1 cellular context compared by ENCODE assay signal in the genomic region with DNA sequence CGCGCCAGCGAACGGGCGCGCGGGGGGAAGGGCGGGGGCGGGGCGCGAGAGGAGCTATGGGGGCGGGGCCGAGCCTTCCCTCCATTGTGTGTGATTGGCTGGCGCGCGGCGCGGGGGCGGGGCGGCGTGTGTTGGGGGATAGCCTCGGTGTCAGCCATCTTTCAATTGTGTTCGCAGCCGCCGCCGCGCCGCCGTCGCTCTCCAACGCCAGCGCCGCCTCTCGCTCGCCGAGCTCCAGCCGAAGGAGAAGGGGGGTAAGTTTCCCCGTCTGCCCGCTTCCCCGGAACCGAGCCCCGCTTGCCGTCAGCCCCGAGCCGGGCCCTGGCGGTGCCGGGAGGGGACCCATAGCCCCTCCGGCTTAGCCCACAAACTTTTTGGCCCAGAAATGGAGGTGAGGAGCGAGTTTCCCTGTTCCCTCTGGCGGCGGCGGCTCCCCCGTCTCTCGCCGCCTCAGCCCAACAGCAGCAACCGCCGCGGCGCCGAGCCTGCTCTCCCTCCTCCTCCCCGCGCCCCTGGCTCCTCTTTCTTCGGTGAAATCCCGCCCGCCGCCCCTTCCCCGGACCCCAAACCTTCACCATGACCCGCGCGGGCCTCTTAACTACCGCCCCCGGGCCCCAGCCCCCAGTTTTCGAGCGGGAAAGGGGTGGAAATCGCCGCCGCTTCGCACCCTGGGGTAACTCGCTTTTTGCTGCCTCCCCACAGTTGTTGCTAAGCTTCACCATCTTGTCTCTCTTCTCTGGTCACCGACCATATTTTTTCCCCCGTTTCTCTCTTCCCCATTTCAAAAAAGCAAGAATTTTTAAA.
TF ChIP-seq lines count a peak whose summit lies in the region.

A gene (plus strand): TSS at position 159 of the 804 bp plus-strand sequence. CDS start 1,636 bp downstream, outside the sequence.

TF ChIP-seq in HepG2, 621 proteins besides CTCF, POLR2A, EP300 and RAD21 (continued from another document and continues in another):
- TF ChIP-seq, protein P1, sequence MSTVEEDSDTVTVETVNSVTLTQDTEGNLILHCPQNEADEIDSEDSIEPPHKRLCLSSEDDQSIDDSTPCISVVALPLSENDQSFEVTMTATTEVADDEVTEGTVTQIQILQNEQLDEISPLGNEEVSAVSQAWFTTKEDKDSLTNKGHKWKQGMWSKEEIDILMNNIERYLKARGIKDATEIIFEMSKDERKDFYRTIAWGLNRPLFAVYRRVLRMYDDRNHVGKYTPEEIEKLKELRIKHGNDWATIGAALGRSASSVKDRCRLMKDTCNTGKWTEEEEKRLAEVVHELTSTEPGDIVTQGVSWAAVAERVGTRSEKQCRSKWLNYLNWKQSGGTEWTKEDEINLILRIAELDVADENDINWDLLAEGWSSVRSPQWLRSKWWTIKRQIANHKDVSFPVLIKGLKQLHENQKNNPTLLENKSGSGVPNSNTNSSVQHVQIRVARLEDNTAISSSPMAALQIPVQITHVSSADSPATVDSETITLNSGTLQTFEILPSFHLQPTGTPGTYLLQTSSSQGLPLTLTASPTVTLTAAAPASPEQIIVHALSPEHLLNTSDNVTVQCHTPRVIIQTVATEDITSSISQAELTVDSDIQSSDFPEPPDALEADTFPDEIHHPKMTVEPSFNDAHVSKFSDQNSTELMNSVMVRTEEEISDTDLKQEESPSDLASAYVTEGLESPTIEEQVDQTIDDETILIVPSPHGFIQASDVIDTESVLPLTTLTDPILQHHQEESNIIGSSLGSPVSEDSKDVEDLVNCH (CRISPR knock-in tag; IDR thresholded peaks at IDR 0.05) = no peak
- TF ChIP-seq ZBTB38 (CRISPR knock-in tag; IDR thresholded peaks at IDR 0.05) (no peak), CHCHD3 (CRISPR knock-in tag; IDR thresholded peaks at IDR 0.05) (no peak), ZMYM4 (CRISPR knock-in tag; IDR thresholded peaks at IDR 0.05) (peak; percentile 59; the same call in 1 of the 2 replicates), ZNF33A (CRISPR knock-in tag; IDR thresholded peaks at IDR 0.05; ENCODE audit: borderline replicate concordance) (no peak), TGIF2 (CRISPR knock-in tag; IDR thresholded peaks at IDR 0.05) (0 out of 2 replicates have a peak, but pooled peaks have one; percentile 39), NCOA5 (CRISPR knock-in tag; IDR thresholded peaks at IDR 0.05) (no peak), KDM6A (CRISPR knock-in tag; IDR thresholded peaks at IDR 0.05; ENCODE audit: low read depth) (no peak), GABPA (IDR thresholded peaks at IDR 0.05; ENCODE audit: low read depth, low read length) (no peak), GABPA (CRISPR knock-in tag; IDR thresholded peaks at IDR 0.05; ENCODE audit: low read depth) (no peak), ZNF441 (CRISPR knock-in tag; IDR thresholded peaks at IDR 0.05; ENCODE audit: borderline replicate concordance) (no peak), MBD4 (IDR thresholded peaks at IDR 0.05; ENCODE audit: borderline replicate concordance, low read length) (no peak), FOXK2 (IDR thresholded peaks at IDR 0.05) (no peak), ZNF263 (CRISPR knock-in tag; IDR thresholded peaks at IDR 0.05) (peak; percentile 98), ZZZ3 (CRISPR knock-in tag; IDR thresholded peaks at IDR 0.05; ENCODE audit: borderline replicate concordance) (no peak)
- TF ChIP-seq, protein P2, sequence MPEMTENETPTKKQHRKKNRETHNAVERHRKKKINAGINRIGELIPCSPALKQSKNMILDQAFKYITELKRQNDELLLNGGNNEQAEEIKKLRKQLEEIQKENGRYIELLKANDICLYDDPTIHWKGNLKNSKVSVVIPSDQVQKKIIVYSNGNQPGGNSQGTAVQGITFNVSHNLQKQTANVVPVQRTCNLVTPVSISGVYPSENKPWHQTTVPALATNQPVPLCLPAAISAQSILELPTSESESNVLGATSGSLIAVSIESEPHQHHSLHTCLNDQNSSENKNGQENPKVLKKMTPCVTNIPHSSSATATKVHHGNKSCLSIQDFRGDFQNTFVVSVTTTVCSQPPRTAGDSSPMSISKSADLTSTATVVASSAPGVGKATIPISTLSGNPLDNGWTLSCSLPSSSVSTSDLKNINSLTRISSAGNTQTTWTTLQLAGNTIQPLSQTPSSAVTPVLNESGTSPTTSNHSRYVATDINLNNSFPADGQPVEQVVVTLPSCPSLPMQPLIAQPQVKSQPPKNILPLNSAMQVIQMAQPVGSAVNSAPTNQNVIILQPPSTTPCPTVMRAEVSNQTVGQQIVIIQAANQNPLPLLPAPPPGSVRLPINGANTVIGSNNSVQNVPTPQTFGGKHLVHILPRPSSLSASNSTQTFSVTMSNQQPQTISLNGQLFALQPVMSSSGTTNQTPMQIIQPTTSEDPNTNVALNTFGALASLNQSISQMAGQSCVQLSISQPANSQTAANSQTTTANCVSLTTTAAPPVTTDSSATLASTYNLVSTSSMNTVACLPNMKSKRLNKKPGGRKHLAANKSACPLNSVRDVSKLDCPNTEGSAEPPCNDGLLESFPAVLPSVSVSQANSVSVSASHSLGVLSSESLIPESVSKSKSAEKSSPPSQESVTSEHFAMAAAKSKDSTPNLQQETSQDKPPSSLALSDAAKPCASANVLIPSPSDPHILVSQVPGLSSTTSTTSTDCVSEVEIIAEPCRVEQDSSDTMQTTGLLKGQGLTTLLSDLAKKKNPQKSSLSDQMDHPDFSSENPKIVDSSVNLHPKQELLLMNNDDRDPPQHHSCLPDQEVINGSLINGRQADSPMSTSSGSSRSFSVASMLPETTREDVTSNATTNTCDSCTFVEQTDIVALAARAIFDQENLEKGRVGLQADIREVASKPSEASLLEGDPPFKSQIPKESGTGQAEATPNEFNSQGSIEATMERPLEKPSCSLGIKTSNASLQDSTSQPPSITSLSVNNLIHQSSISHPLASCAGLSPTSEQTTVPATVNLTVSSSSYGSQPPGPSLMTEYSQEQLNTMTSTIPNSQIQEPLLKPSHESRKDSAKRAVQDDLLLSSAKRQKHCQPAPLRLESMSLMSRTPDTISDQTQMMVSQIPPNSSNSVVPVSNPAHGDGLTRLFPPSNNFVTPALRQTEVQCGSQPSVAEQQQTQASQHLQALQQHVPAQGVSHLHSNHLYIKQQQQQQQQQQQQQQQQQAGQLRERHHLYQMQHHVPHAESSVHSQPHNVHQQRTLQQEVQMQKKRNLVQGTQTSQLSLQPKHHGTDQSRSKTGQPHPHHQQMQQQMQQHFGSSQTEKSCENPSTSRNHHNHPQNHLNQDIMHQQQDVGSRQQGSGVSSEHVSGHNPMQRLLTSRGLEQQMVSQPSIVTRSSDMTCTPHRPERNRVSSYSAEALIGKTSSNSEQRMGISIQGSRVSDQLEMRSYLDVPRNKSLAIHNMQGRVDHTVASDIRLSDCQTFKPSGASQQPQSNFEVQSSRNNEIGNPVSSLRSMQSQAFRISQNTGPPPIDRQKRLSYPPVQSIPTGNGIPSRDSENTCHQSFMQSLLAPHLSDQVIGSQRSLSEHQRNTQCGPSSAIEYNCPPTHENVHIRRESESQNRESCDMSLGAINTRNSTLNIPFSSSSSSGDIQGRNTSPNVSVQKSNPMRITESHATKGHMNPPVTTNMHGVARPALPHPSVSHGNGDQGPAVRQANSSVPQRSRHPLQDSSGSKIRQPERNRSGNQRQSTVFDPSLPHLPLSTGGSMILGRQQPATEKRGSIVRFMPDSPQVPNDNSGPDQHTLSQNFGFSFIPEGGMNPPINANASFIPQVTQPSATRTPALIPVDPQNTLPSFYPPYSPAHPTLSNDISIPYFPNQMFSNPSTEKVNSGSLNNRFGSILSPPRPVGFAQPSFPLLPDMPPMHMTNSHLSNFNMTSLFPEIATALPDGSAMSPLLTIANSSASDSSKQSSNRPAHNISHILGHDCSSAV (CRISPR knock-in tag; IDR thresholded peaks at IDR 0.05; ENCODE audit: borderline replicate concordance) = no peak
- TF ChIP-seq, protein P3, sequence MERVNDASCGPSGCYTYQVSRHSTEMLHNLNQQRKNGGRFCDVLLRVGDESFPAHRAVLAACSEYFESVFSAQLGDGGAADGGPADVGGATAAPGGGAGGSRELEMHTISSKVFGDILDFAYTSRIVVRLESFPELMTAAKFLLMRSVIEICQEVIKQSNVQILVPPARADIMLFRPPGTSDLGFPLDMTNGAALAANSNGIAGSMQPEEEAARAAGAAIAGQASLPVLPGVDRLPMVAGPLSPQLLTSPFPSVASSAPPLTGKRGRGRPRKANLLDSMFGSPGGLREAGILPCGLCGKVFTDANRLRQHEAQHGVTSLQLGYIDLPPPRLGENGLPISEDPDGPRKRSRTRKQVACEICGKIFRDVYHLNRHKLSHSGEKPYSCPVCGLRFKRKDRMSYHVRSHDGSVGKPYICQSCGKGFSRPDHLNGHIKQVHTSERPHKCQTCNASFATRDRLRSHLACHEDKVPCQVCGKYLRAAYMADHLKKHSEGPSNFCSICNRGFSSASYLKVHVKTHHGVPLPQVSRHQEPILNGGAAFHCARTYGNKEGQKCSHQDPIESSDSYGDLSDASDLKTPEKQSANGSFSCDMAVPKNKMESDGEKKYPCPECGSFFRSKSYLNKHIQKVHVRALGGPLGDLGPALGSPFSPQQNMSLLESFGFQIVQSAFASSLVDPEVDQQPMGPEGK (CRISPR knock-in tag; IDR thresholded peaks at IDR 0.05) = peak; percentile 50
- TF ChIP-seq, protein P4, sequence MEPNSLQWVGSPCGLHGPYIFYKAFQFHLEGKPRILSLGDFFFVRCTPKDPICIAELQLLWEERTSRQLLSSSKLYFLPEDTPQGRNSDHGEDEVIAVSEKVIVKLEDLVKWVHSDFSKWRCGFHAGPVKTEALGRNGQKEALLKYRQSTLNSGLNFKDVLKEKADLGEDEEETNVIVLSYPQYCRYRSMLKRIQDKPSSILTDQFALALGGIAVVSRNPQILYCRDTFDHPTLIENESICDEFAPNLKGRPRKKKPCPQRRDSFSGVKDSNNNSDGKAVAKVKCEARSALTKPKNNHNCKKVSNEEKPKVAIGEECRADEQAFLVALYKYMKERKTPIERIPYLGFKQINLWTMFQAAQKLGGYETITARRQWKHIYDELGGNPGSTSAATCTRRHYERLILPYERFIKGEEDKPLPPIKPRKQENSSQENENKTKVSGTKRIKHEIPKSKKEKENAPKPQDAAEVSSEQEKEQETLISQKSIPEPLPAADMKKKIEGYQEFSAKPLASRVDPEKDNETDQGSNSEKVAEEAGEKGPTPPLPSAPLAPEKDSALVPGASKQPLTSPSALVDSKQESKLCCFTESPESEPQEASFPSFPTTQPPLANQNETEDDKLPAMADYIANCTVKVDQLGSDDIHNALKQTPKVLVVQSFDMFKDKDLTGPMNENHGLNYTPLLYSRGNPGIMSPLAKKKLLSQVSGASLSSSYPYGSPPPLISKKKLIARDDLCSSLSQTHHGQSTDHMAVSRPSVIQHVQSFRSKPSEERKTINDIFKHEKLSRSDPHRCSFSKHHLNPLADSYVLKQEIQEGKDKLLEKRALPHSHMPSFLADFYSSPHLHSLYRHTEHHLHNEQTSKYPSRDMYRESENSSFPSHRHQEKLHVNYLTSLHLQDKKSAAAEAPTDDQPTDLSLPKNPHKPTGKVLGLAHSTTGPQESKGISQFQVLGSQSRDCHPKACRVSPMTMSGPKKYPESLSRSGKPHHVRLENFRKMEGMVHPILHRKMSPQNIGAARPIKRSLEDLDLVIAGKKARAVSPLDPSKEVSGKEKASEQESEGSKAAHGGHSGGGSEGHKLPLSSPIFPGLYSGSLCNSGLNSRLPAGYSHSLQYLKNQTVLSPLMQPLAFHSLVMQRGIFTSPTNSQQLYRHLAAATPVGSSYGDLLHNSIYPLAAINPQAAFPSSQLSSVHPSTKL (CRISPR knock-in tag; IDR thresholded peaks at IDR 0.05) = peak; percentile 54; the same call in 1 of the 2 replicates
- TF ChIP-seq, protein P5, sequence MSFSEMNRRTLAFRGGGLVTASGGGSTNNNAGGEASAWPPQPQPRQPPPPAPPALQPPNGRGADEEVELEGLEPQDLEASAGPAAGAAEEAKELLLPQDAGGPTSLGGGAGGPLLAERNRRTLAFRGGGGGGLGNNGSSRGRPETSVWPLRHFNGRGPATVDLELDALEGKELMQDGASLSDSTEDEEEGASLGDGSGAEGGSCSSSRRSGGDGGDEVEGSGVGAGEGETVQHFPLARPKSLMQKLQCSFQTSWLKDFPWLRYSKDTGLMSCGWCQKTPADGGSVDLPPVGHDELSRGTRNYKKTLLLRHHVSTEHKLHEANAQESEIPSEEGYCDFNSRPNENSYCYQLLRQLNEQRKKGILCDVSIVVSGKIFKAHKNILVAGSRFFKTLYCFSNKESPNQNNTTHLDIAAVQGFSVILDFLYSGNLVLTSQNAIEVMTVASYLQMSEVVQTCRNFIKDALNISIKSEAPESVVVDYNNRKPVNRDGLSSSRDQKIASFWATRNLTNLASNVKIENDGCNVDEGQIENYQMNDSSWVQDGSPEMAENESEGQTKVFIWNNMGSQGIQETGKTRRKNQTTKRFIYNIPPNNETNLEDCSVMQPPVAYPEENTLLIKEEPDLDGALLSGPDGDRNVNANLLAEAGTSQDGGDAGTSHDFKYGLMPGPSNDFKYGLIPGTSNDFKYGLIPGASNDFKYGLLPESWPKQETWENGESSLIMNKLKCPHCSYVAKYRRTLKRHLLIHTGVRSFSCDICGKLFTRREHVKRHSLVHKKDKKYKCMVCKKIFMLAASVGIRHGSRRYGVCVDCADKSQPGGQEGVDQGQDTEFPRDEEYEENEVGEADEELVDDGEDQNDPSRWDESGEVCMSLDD (CRISPR knock-in tag; IDR thresholded peaks at IDR 0.05; ENCODE audit: borderline replicate concordance) = no peak; the same call in 1 of the 2 replicates
- TF ChIP-seq, protein P6, sequence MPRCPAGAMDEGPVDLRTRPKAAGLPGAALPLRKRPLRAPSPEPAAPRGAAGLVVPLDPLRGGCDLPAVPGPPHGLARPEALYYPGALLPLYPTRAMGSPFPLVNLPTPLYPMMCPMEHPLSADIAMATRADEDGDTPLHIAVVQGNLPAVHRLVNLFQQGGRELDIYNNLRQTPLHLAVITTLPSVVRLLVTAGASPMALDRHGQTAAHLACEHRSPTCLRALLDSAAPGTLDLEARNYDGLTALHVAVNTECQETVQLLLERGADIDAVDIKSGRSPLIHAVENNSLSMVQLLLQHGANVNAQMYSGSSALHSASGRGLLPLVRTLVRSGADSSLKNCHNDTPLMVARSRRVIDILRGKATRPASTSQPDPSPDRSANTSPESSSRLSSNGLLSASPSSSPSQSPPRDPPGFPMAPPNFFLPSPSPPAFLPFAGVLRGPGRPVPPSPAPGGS (CRISPR knock-in tag; IDR thresholded peaks at IDR 0.05) = no peak
- TF ChIP-seq, protein P7, sequence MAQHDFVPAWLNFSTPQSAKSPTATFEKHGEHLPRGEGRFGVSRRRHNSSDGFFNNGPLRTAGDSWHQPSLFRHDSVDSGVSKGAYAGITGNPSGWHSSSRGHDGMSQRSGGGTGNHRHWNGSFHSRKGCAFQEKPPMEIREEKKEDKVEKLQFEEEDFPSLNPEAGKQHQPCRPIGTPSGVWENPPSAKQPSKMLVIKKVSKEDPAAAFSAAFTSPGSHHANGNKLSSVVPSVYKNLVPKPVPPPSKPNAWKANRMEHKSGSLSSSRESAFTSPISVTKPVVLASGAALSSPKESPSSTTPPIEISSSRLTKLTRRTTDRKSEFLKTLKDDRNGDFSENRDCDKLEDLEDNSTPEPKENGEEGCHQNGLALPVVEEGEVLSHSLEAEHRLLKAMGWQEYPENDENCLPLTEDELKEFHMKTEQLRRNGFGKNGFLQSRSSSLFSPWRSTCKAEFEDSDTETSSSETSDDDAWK (CRISPR knock-in tag; IDR thresholded peaks at IDR 0.05) = no peak
- TF ChIP-seq, protein P8, sequence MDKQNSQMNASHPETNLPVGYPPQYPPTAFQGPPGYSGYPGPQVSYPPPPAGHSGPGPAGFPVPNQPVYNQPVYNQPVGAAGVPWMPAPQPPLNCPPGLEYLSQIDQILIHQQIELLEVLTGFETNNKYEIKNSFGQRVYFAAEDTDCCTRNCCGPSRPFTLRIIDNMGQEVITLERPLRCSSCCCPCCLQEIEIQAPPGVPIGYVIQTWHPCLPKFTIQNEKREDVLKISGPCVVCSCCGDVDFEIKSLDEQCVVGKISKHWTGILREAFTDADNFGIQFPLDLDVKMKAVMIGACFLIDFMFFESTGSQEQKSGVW (CRISPR knock-in tag; IDR thresholded peaks at IDR 0.05; ENCODE audit: borderline replicate concordance) = no peak
- TF ChIP-seq, protein P9, sequence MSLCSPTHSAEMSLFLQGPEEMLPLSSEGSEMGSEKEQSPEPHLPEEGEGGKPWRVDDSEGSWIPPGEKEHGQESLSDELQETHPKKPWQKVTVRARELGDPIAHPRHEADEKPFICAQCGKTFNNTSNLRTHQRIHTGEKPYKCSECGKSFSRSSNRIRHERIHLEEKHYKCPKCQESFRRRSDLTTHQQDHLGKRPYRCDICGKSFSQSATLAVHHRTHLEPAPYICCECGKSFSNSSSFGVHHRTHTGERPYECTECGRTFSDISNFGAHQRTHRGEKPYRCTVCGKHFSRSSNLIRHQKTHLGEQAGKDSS (CRISPR knock-in tag; IDR thresholded peaks at IDR 0.05; ENCODE audit: borderline replicate concordance, low read depth) = no peak
